In the genomic region with DNA sequence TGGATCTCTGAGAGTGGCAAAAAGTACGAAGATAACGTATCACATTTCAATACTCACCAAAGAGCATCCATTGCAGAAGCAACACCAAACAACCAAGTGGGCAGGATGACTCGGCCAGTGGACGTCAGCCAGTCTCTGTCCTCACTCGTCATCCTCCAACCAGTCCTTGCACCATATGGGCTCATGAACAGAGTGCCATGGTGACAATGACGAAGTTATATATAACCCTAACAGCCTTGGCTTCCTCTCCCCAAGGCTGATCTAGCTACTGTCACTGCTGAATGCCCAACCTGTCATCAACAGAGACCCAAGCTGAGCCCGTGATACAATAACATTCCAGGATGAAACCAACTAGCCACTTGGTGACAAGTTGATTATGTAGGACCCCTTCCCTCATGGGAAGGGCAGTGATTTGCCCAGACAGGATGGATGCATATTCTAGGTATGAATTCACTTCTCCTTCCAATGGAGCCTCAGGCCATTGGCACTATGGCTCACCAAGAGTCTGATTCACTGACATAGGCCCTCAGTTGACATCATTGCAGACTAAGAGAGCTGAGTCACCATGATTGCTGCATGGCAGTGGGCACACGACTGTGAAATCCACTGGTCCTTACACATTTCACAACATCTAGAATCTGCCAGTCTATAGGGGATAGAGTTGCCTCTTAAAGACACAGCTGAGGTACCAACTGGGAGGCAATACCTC, we compare ENCODE assay signal across 11 cellular contexts. TPM values are rescaled to one million over a fixed set of nuclear protein-coding genes. Genes with fewer than 3 reads are reported as not detected.
DNase-seq lines count a peak whose midpoint lies in the region; ATAC-seq, FAIRE-seq and TF ChIP-seq lines count a peak whose summit lies in the region.
"Had no signal": no experiment of that assay in that cellular context is flagged by ENCODE, and none has a peak within 500 bp of the region (broad histone marks: within the 10 kb centered on the region; RNA-seq: fewer than 3 reads in every experiment).

No MANE protein-coding gene starts in this region.

- no peak for TF ChIP-seq EP300 in tibial nerve (IDR thresholded peaks at IDR 0.05)

- no peaks in the 10 kb centered on the region for H3K27me3 ChIP-seq in tibial nerve

- H3K27ac ChIP-seq in tibial nerve, result no peak overlapping the region

- H3K36me3 ChIP-seq in tibial nerve, result peaks cover 0 to under 1% (median 0%) of the 10 kb centered on the region in 3 donors

- H3K9me3 ChIP-seq in tibial nerve, result no peaks in the 10 kb centered on the region

- TF ChIP-seq POLR2A in tibial nerve (IDR thresholded peaks at IDR 0.05), result no peak

- DNase-seq in stimulated activated CD4-positive, alpha-beta T cell treated with anti-CD3 and anti-CD28 coated beads, Interleukin-1b, Interleukin-23, amount 100 ng/mL, for 48 hours, result peak; percentile 66
- no peak for DNase-seq in stimulated activated CD4-positive, alpha-beta T cell treated with anti-CD3 and anti-CD28 coated beads, Interleukin-12 subunit alpha, Interleukin-12 subunit beta, amount 100 ng/mL, for 4 hours
- DNase-seq in SW 1271 (lab: John Stamatoyannopoulos, UW) (peak; percentile 9 to 37), fibroblast of mammary gland (ENCODE audit: low read depth) (peak; percentile 94), urothelium cell line (ENCODE audit: low spot score) (peak; percentile 69), tibial nerve (ENCODE audit: low spot score in 2 of 2) (no peak), NCI-H526 (lab: John Stamatoyannopoulos, UW) (no peak)
- DNase-seq: naive B cell, RPMI8226 had no signal

- no peak for ATAC-seq in HG02884 (IDR thresholded peaks at IDR 0.05; ENCODE audit: unreplicated experiment)

- no peak for FAIRE-seq in urothelium cell line (lab: Jason Lieb, UNC)
- FAIRE-seq: colon had no signal

- WGBS in tibial nerve, 2 donors, result 87 to 88% methylated on average over 8 of the region's 8 CpGs

- H3K4me3 ChIP-seq in fibroblast of mammary gland (ENCODE audit: control insufficient read depth, low read depth, low read length) (no peak overlapping the region), tibial nerve (no peak overlapping the region)

- H3K4me1 ChIP-seq in tibial nerve, result peaks cover 0 to 32% (median 18%) of the 10 kb centered on the region in 4 donors

- TF ChIP-seq CTCF in fibroblast of mammary gland (conservative IDR thresholded peaks at IDR 0.05; ENCODE audit: control insufficient read depth, insufficient read depth, low read depth, low read length) (no peak), tibial nerve (IDR thresholded peaks at IDR 0.05) (no peak)

RNA-seq across cellular contexts. Expression of gene PPIF, which starts 26.3 kb away (rescaled TPM):
- total RNA-seq in tibial nerve, result 10 to 100 TPM; 16.6 to 36.0 (median 20.6) TPM

Comparison
In these comparisons a context has a peak if more than half of its experiments do, and no peak if none do; other contexts are left out.
1. DNase-seq: peak in stimulated activated CD4-positive, alpha-beta T cell treated with anti-CD3 and anti-CD28 coated beads, Interleukin-1b, Interleukin-23, amount 100 ng/mL, for 48 hours (single experiment), SW 1271 (2 of 2), fibroblast of mammary gland (single experiment) and urothelium cell line (single experiment); none in stimulated activated CD4-positive, alpha-beta T cell treated with anti-CD3 and anti-CD28 coated beads, Interleukin-12 subunit alpha, Interleukin-12 subunit beta, amount 100 ng/mL, for 4 hours (single experiment), tibial nerve (0 of 2) and NCI-H526 (0 of 2).